Comparison of ENCODE assay signal across 14 cellular contexts in genomic region chr6:11606287-11606686, GRCh38.
DNase-seq lines count a peak whose midpoint lies in the region.
"Had no signal": no experiment of that assay in that cellular context is flagged by ENCODE, and none has a peak within 500 bp of the region (broad histone marks: within the 10 kb centered on the region; RNA-seq: fewer than 3 reads in every experiment).

No MANE protein-coding gene starts in this region.

- no peak overlapping the region for H4K91ac ChIP-seq in mesenchymal stem cell (ENCODE audit: low read length)

- no peak overlapping the region for H2BK15ac ChIP-seq in mesenchymal stem cell (ENCODE audit: low read depth, poor library complexity, severe bottlenecking)

- H3K9me3 ChIP-seq in mesenchymal stem cell (ENCODE audit: control insufficient read depth, low read length) (no peaks in the 10 kb centered on the region), HAP-1 (no peaks in the 10 kb centered on the region)
- H3K9me3 ChIP-seq in CD4-positive, alpha-beta memory T cell (ENCODE audit: control insufficient read depth in 1 of 2, low read length in 2 of 2), result no peaks in the 10 kb centered on the region

- intact Hi-C loops in CD4-positive, alpha-beta memory T cell (cut with micrococcal nuclease), result no loop called here

- no peak overlapping the region for H2AFZ ChIP-seq in mesenchymal stem cell (ENCODE audit: low read depth, low read length)

- POLR2A ChIA-PET in CD4-positive, alpha-beta memory T cell (lab: Charles Lee; ENCODE audit: partially characterized antibody), result no interaction called here

- H3K36me3 Mint-ChIP-seq in CD4-positive, alpha-beta memory T cell, result no peaks in the 10 kb centered on the region
- H3K36me3 Mint-ChIP-seq: CD8-positive, alpha-beta T cell had no signal

- H2BK5ac ChIP-seq in mesenchymal stem cell (ENCODE audit: low read depth, low read length, poor library complexity, severe bottlenecking), result no peak overlapping the region

- WGBS in mesenchymal stem cell, result 94% methylated on average over 5 of the region's 7 CpGs

- H3K4me3 ChIP-seq in mesenchymal stem cell (ENCODE audit: insufficient read depth in 1 of 2, low read depth in 1 of 2, low read length in 2 of 2) (no peak overlapping the region), HAP-1 (no peak overlapping the region)
- no peak overlapping the region for H3K4me3 ChIP-seq in CD4-positive, alpha-beta memory T cell (ENCODE audit: low read length in 2 of 2)
- H3K4me3 ChIP-seq: lung, SK-N-MC had no signal

- no peak overlapping the region for H3K9ac ChIP-seq in mesenchymal stem cell (ENCODE audit: low read length)

- H3K4me1 ChIP-seq in mesenchymal stem cell (ENCODE audit: control insufficient read depth, insufficient read depth, low read depth, low read length) (peaks cover 13% of the 10 kb centered on the region), HAP-1 (peaks cover 31% of the 10 kb centered on the region)
- H3K4me1 ChIP-seq in CD4-positive, alpha-beta memory T cell (ENCODE audit: insufficient read depth, low read length), result no peaks in the 10 kb centered on the region

- no peak overlapping the region for H3K18ac ChIP-seq in mesenchymal stem cell (ENCODE audit: low read depth in 1 of 2, low read length in 2 of 2)

- H3K4me2 ChIP-seq in mesenchymal stem cell (ENCODE audit: low read length, poor library complexity, severe bottlenecking), result no peak overlapping the region

- H2AK5ac ChIP-seq in mesenchymal stem cell (ENCODE audit: low read length, severe bottlenecking), result peak overlapping the region; percentile 64

- H3K79me1 ChIP-seq in mesenchymal stem cell (replicated peaks; ENCODE audit: low read length, poor library complexity, severe bottlenecking), result peaks cover 1% of the 10 kb centered on the region

- H3K4me1 Mint-ChIP-seq in CD4-positive, alpha-beta memory T cell, result peaks cover 0 to 3% (median 0%) of the 10 kb centered on the region in 4 donors
- H3K4me1 Mint-ChIP-seq: activated B cell treated with CpG ODN at 0.5 μM for 24 hours had no signal

- H3K27ac ChIP-seq in cingulate gyrus (ENCODE audit: low read depth, low read length) (peak overlapping the region; percentile 29), mesenchymal stem cell (ENCODE audit: low read length, poor library complexity, severe bottlenecking) (no peak overlapping the region)
- no peak overlapping the region for H3K27ac ChIP-seq in CD4-positive, alpha-beta memory T cell (ENCODE audit: low read depth, low read length)
- H3K27ac ChIP-seq: SK-N-MC had no signal

- H3K4ac ChIP-seq in mesenchymal stem cell (ENCODE audit: low read depth in 1 of 2, low read length in 2 of 2), result no peak overlapping the region

- peaks cover 20 to 33% of the 10 kb centered on the region in 2 donors for H3K27me3 Mint-ChIP-seq in CD4-positive, alpha-beta memory T cell

- H2BK120ac ChIP-seq in mesenchymal stem cell (ENCODE audit: low read depth, low read length), result no peak overlapping the region

- no peak overlapping the region for H3K4me3 Mint-ChIP-seq in CD4-positive, alpha-beta memory T cell
- H3K4me3 Mint-ChIP-seq: activated B cell treated with CpG ODN at 0.5 μM for 24 hours; CD8-positive, alpha-beta T cell; effector memory CD8-positive, alpha-beta T cell had no signal

- CTCF ChIA-PET in CD4-positive, alpha-beta memory T cell (lab: Charles Lee; ENCODE audit: partially characterized antibody), result no interaction called here

- H3K36me3 ChIP-seq in mesenchymal stem cell (ENCODE audit: control insufficient read depth in 1 of 2, insufficient read depth in 2 of 2, low read depth in 1 of 2, low read length in 2 of 2) (no peaks in the 10 kb centered on the region), HAP-1 (replicated peaks) (no peaks in the 10 kb centered on the region)
- no peaks in the 10 kb centered on the region for H3K36me3 ChIP-seq in CD4-positive, alpha-beta memory T cell (ENCODE audit: insufficient read depth, low read length)

- no peak overlapping the region for H3K14ac ChIP-seq in mesenchymal stem cell (ENCODE audit: low read length in 2 of 2)

- no peaks in the 10 kb centered on the region for H3K9me3 Mint-ChIP-seq in CD4-positive, alpha-beta memory T cell
- H3K9me3 Mint-ChIP-seq: activated B cell treated with CpG ODN at 0.5 μM for 24 hours; CD8-positive, alpha-beta T cell; effector memory CD8-positive, alpha-beta T cell had no signal

- no peak overlapping the region for H2BK12ac ChIP-seq in mesenchymal stem cell (ENCODE audit: low read length in 2 of 2)

- no peak overlapping the region for H3K27ac Mint-ChIP-seq in CD4-positive, alpha-beta memory T cell
- H3K27ac Mint-ChIP-seq: activated B cell treated with CpG ODN at 0.5 μM for 24 hours; CD8-positive, alpha-beta T cell; effector memory CD8-positive, alpha-beta T cell had no signal

- no peak overlapping the region for H4K8ac ChIP-seq in mesenchymal stem cell (ENCODE audit: low read length)

- no peak overlapping the region for H3K23ac ChIP-seq in mesenchymal stem cell (ENCODE audit: low read length in 2 of 2)

- peak; percentile 67 for DNase-seq in NCI-H1417 treated with DMSO at 0.1 percent for 48 hours (lab: John Stamatoyannopoulos, UW)
- no peak for DNase-seq in mesenchymal stem cell
- peak; percentile 26 for DNase-seq in superior temporal gyrus (ENCODE audit: extremely low spot score)
- no peak for DNase-seq in HAP-1 (ENCODE audit: low spot score in 2 of 2)
- DNase-seq in DMS53 treated with DMSO at 0.1 percent for 48 hours (lab: John Stamatoyannopoulos, UW; ENCODE audit: unreplicated experiment), result no peak
- DNase-seq in CD4-positive, alpha-beta memory T cell, result no peak
- DNase-seq: activated B cell treated with CpG ODN at 0.5 μM for 24 hours; amniotic stem cell; CD8-positive, alpha-beta T cell; effector memory CD8-positive, alpha-beta T cell; MV-4-11 had no signal

- H3K27me3 ChIP-seq in mesenchymal stem cell (ENCODE audit: control insufficient read depth in 1 of 2, insufficient read depth in 1 of 2, low read length in 2 of 2), result peaks cover 0 to 6% of the 10 kb centered on the region in 2 experiments
- H3K27me3 ChIP-seq in HAP-1 (ENCODE audit: low read depth), result no peaks in the 10 kb centered on the region
- H3K27me3 ChIP-seq in CD4-positive, alpha-beta memory T cell (ENCODE audit: insufficient read depth, low read length), result peaks cover 4% of the 10 kb centered on the region

- in situ Hi-C loops in HAP-1 (cut with MboI; ENCODE audit: low sequenced_read_pairs), result no loop called here

Comparison
In these comparisons a context has a peak if more than half of its experiments do, and no peak if none do; other contexts are left out.
1. DNase-seq: peak in NCI-H1417 treated with DMSO at 0.1 percent for 48 hours (single experiment) and superior temporal gyrus (single experiment); none in mesenchymal stem cell (single experiment), HAP-1 (0 of 2), DMS53 treated with DMSO at 0.1 percent for 48 hours (single experiment) and CD4-positive, alpha-beta memory T cell (0 of 5).